10 cellular contexts compared by ENCODE assay signal in genomic region chr15:52083037-52083359, GRCh38. TPM values are rescaled to one million over a fixed set of nuclear protein-coding genes. Genes with fewer than 3 reads are reported as not detected.
"Had no signal": no experiment of that assay in that cellular context is flagged by ENCODE, and none has a peak within 500 bp of the region (broad histone marks: within the 10 kb centered on the region; RNA-seq: fewer than 3 reads in every experiment).

No MANE protein-coding gene starts in this region.

RNA-seq across cellular contexts. Expression of gene BCL2L10, which starts 29.6 kb away (rescaled TPM):
- total RNA-seq: activated CD4-positive, alpha-beta T cell treated with anti-CD3 and anti-CD28 coated beads, Interleukin-2, amount 10 ng/mL, durations not matched to agents 24 days and 14 days; activated naive CD4-positive, alpha-beta T cell treated with anti-CD3 and anti-CD28 coated beads for 36 hours; activated T-helper 17 cell treated with anti-CD3 and anti-CD28 coated beads, Interleukin-2, amount 50 U/mL, for 72 hours; ascending aorta; kidney epithelial cell; left ventricle myocardium inferior; mononuclear cell; thoracic aorta; upper lobe of right lung had no signal
- polyA plus RNA-seq: naive thymus-derived CD4-positive, alpha-beta T cell had no signal
